ENCODE assay signal across 8 cellular contexts in genomic region chr19:11381535-11382369, GRCh38. TPM values are rescaled to one million over a fixed set of nuclear protein-coding genes. Genes with fewer than 3 reads are reported as not detected.
A peak's percentile ranks its signal among the peaks of the same experiment; 100 is the strongest.
DNase-seq lines count a peak whose midpoint lies in the region; ATAC-seq and TF ChIP-seq lines count a peak whose summit lies in the region.

No MANE protein-coding gene starts in this region.

- DNase-seq in DMS153 (lab: John Stamatoyannopoulos, UW), result peak; percentile 62
- peak; percentile 91 for DNase-seq in HS-5 (ENCODE audit: low read depth)
- peak; percentile 94 to 95 for DNase-seq in SJSA1 (ENCODE audit: low read depth in 1 of 2, low spot score in 2 of 2)
- peak; percentile 81 for DNase-seq in right atrium auricular region (ENCODE audit: low spot score)
- no peak for DNase-seq in cerebellum (ENCODE audit: low spot score)

- TF ChIP-seq CTCF in right atrium auricular region (IDR thresholded peaks at IDR 0.05), result no peak

- H3K36me3 Mint-ChIP-seq in activated naive CD4-positive, alpha-beta T cell treated with anti-CD3 and anti-CD28 coated beads, Interleukin-2, amount 50 U/mL, for 24 hours, result peaks cover 9% of the 10 kb centered on the region

- H3K36me3 ChIP-seq in SJSA1, result no peaks in the 10 kb centered on the region
- H3K36me3 ChIP-seq in right atrium auricular region, result no peaks in the 10 kb centered on the region

- H3K27me3 Mint-ChIP-seq in activated naive CD4-positive, alpha-beta T cell treated with anti-CD3 and anti-CD28 coated beads, Interleukin-2, amount 50 U/mL, for 24 hours, result peaks cover 8% of the 10 kb centered on the region

- peaks cover 44% of the 10 kb centered on the region for H3K4me1 Mint-ChIP-seq in activated naive CD4-positive, alpha-beta T cell treated with anti-CD3 and anti-CD28 coated beads, Interleukin-2, amount 50 U/mL, for 24 hours

- peak overlapping the region; percentile 53 for H3K27ac ChIP-seq in SJSA1
- H3K27ac ChIP-seq in right atrium auricular region, result peak overlapping the region; percentile 85 to 86
- peak overlapping the region in 5 of 21 experiments; percentile 18 to 63 (median 25) for H3K27ac ChIP-seq in skin epidermis

- H3K9me3 Mint-ChIP-seq in activated naive CD4-positive, alpha-beta T cell treated with anti-CD3 and anti-CD28 coated beads, Interleukin-2, amount 50 U/mL, for 24 hours, result no peaks in the 10 kb centered on the region

- peaks cover 55% of the 10 kb centered on the region for H3K4me1 ChIP-seq in SJSA1 (replicated peaks)
- H3K4me1 ChIP-seq in right atrium auricular region, result peaks cover 0 to 49% of the 10 kb centered on the region in 2 donors

- H3K9me3 ChIP-seq in SJSA1 (replicated peaks) (no peaks in the 10 kb centered on the region), right atrium auricular region (no peaks in the 10 kb centered on the region)

- H3K27ac Mint-ChIP-seq in activated naive CD4-positive, alpha-beta T cell treated with anti-CD3 and anti-CD28 coated beads, Interleukin-2, amount 50 U/mL, for 24 hours, result peak overlapping the region; percentile 97

- peak overlapping the region; percentile 48 for H3K4me3 ChIP-seq in SJSA1
- peak overlapping the region; percentile 48 to 61 for H3K4me3 ChIP-seq in right atrium auricular region
- peak overlapping the region; percentile 36 to 62 (median 58) for H3K4me3 ChIP-seq in skin epidermis

- peak overlapping the region; percentile 93 for H3K4me3 Mint-ChIP-seq in activated naive CD4-positive, alpha-beta T cell treated with anti-CD3 and anti-CD28 coated beads, Interleukin-2, amount 50 U/mL, for 24 hours

- peak; percentile 42 for ATAC-seq in GM21381 (IDR thresholded peaks at IDR 0.05; ENCODE audit: unreplicated experiment)

- peaks cover 12% of the 10 kb centered on the region for H3K27me3 ChIP-seq in SJSA1 (replicated peaks)
- H3K27me3 ChIP-seq in right atrium auricular region, result no peaks in the 10 kb centered on the region

RNA-seq across cellular contexts. Expression of gene EPOR, which starts 2.4 kb away (rescaled TPM):
- 2.6 and 4.5 TPM in 2 replicates for total RNA-seq in SJSA1 (2014; rRNA removed; shearing (Covaris generic))
- total RNA-seq in right atrium auricular region (1 to 10 TPM; 5.9 to 10.0 TPM), cerebellum (3.3 TPM)

RNA-seq across cellular contexts. Expression of gene SWSAP1, which starts 7.3 kb away (rescaled TPM):
- 0.38 and 0.79 TPM in 2 replicates for total RNA-seq in SJSA1 (2014; rRNA removed; shearing (Covaris generic))
- total RNA-seq in right atrium auricular region (1 to 10 TPM in 1 of 2 donors, under 1 TPM in 1; 0.44 to 1.5 TPM), cerebellum (0.64 TPM)

RNA-seq across cellular contexts. Expression of gene PLPPR2, which starts 26.5 kb away (rescaled TPM):
- 22.3 and 22.5 TPM in 2 replicates for total RNA-seq in SJSA1 (2014; rRNA removed; shearing (Covaris generic))
- total RNA-seq in right atrium auricular region, result 10 to 100 TPM; 26.2 to 30.5 TPM
- 23.7 TPM for total RNA-seq in cerebellum

RNA-seq across cellular contexts. Expression of gene CCDC159, which starts 35.4 kb away (rescaled TPM):
- 5.1 and 7.3 TPM in 2 replicates for total RNA-seq in SJSA1 (2014; rRNA removed; shearing (Covaris generic))
- 10 to 100 TPM; 12.1 to 18.8 TPM for total RNA-seq in right atrium auricular region
- 7.5 TPM for total RNA-seq in cerebellum

RNA-seq across cellular contexts. Expression of gene TMEM205, which starts 35.7 kb away (rescaled TPM):
- total RNA-seq in SJSA1 (2014; rRNA removed; shearing (Covaris generic)), result 113 and 138 TPM in 2 replicates
- total RNA-seq in right atrium auricular region (100 to 1,000 TPM; 301 to 343 TPM), cerebellum (20.5 TPM)
